ENCODE assay signal across 10 cellular contexts in the genomic region with DNA sequence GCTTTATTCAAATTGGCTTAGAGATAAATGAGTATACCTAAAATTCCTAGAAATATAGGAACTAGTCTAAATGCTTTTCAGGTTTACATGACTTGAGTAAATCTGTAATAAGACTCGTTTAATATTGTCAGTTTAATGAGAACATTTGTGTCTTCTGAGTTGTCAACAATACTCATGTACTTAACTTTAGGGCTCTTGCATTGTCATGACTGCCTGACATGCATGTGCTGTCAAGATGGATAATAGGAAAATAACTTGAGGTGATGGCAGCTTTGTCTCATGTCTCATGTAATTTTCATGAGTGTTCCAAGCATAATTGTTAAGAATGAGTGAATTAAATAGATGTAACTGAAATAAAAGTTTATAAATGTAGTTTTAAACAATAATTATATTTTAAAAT.
"Had no signal": no experiment of that assay in that cellular context is flagged by ENCODE, and none has a peak within 500 bp of the region (broad histone marks: within the 10 kb centered on the region; RNA-seq: fewer than 3 reads in every experiment).

No MANE protein-coding gene starts in this region.

- ATAC-seq: HCT116, K562 had no signal

- H3K27ac Mint-ChIP-seq: HFFc6 had no signal

- H3K27ac ChIP-seq: GM23248 had no signal

- H3K4me3 Mint-ChIP-seq: HFFc6 had no signal

- H2AFZ ChIP-seq: GM23248 had no signal

- H3K36me3 ChIP-seq: HAP-1 had no signal

- H3K9me3 Mint-ChIP-seq: HFFc6 had no signal

- H3K9me3 ChIP-seq: HAP-1 had no signal

- H3K9ac ChIP-seq: GM23248 had no signal

- FAIRE-seq: HTR-8/SVneo, K562 had no signal

- DNase-seq: GM23248, GOT3, H7, HFFc6, IMR-90, KG1 had no signal

- H3K4me3 ChIP-seq: GM23248, HAP-1, K562 had no signal
